Comparison of ENCODE assay signal across 14 cellular contexts in the genomic region with DNA sequence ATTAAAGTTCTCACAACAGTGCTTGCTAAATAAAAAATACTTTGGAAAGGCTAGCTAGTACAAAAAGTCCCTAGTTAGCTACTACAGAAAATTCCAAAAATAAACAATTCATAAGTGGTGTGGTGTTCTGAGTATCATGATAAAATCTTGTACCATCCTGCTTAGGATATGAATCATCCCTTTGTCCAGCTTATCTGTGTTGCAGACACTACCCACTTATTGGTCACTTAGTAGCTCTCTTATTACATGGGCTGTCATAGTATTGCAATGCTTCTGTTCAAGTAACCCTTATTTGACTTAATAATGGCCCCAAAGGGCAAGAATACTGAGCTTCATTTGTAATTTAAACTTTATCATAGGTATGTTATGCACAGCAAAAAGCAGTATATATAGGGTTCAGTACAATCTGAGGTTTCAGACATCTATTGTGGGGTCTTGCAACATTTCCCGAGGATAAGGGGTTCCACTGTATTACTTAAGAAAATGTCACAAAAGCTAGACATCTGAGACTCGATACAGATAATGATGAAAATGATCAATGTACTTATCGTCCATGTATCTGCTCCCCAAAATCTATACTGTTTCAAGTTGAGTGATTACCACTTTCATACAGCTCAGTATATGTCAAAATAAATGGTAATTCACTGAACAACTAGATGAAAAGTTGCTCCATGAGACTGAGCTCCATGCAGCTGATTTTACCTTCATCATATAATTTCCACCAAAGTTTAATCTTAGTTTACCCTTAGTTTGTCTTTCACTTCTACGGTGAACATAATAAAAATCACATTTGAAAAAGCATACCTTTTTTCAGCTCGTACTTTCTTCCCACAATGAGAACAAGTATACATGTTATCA.
DNase-seq lines count a peak whose midpoint lies in the region; ATAC-seq and TF ChIP-seq lines count a peak whose summit lies in the region.
"Had no signal": no experiment of that assay in that cellular context is flagged by ENCODE, and none has a peak within 500 bp of the region (broad histone marks: within the 10 kb centered on the region; RNA-seq: fewer than 3 reads in every experiment).

No MANE protein-coding gene starts in this region.

- POLR2A ChIA-PET in OCI-LY7 (lab: Charles Lee): interaction anchor here (0.5 to 2.3 kb wide), 4 partner anchors 9 to 484 kb away, joined by 3 to 10 read pairs (median 6); no protein-coding TSS in a partner anchor
- POLR2A ChIA-PET in naive thymus-derived CD4-positive, alpha-beta T cell (lab: Charles Lee): no interaction called here
- POLR2A ChIA-PET in activated CD8-positive, alpha-beta T cell treated with anti-CD3 and anti-CD28 coated beads, Interleukin-2, amount 10 ng/mL, durations not matched to agents 7 days and 5 days (lab: Charles Lee): interaction anchor here (0.7 kb wide), 1 partner anchor 44 kb away, joined by 3 read pairs; no protein-coding TSS in a partner anchor

- no peaks in the 10 kb centered on the region for H3K27me3 ChIP-seq in naive thymus-derived CD4-positive, alpha-beta T cell (ENCODE audit: control insufficient read depth in 2 of 2, insufficient read depth in 2 of 2, low read length in 2 of 2)
- H3K27me3 ChIP-seq: upper lobe of right lung had no signal

- H3K36me3 Mint-ChIP-seq in naive thymus-derived CD4-positive, alpha-beta T cell: peaks cover 25 to 52% (median 36%) of the 10 kb centered on the region in 5 donors
- H3K36me3 Mint-ChIP-seq in activated CD8-positive, alpha-beta T cell treated with anti-CD3 and anti-CD28 coated beads, Interleukin-2, amount 10 ng/mL, durations not matched to agents 7 days and 5 days (ENCODE audit: low read depth): peaks cover 35% of the 10 kb centered on the region

- DNase-seq in EL: peak; percentile 84
- DNase-seq in OCI-LY7 (ENCODE audit: low spot score): no peak
- DNase-seq in dermis microvascular lymphatic vessel endothelial cell (ENCODE audit: low read depth in 2 of 2): peak; percentile 68 to 94
- DNase-seq in naive thymus-derived CD4-positive, alpha-beta T cell: no peak
- no peak for DNase-seq in activated CD8-positive, alpha-beta T cell treated with anti-CD3 and anti-CD28 coated beads, Interleukin-2, amount 10 ng/mL, durations not matched to agents 7 days and 5 days
- DNase-seq in NCI-H146 (lab: John Stamatoyannopoulos, UW): no peak
- no peak for DNase-seq in stimulated activated naive CD8-positive, alpha-beta T cell treated with anti-CD3 and anti-CD28 coated beads, Interleukin-15, Interleukin-2, amounts not matched to agents 100 U/mL and 50 U/mL, for 24 hours
- DNase-seq: activated B cell treated with CpG ODN at 0.5 μM for 24 hours, endodermal cell, NCI-H1694, upper lobe of right lung had no signal

- CTCF ChIA-PET in OCI-LY7 (lab: Charles Lee; ENCODE audit: unreplicated experiment): no interaction called here
- CTCF ChIA-PET in naive thymus-derived CD4-positive, alpha-beta T cell (lab: Charles Lee): interaction anchor here (0.6 to 0.7 kb wide), 2 partner anchors 9 to 105 kb away, joined by 3 read pairs; no protein-coding TSS in a partner anchor
- CTCF ChIA-PET in activated CD8-positive, alpha-beta T cell treated with anti-CD3 and anti-CD28 coated beads, Interleukin-2, amount 10 ng/mL, durations not matched to agents 7 days and 5 days (lab: Charles Lee): interaction anchor here (0.9 to 1.0 kb wide), 2 partner anchors 128 to 143 kb away, joined by 3 read pairs; no protein-coding TSS in a partner anchor

- no peak overlapping the region for H3K4me3 Mint-ChIP-seq in naive thymus-derived CD4-positive, alpha-beta T cell
- no peak overlapping the region for H3K4me3 Mint-ChIP-seq in activated CD8-positive, alpha-beta T cell treated with anti-CD3 and anti-CD28 coated beads, Interleukin-2, amount 10 ng/mL, durations not matched to agents 7 days and 5 days
- H3K4me3 Mint-ChIP-seq: activated B cell treated with CpG ODN at 0.5 μM for 24 hours, endodermal cell had no signal

- no peaks in the 10 kb centered on the region for H3K9me3 Mint-ChIP-seq in naive thymus-derived CD4-positive, alpha-beta T cell
- no peaks in the 10 kb centered on the region for H3K9me3 Mint-ChIP-seq in activated CD8-positive, alpha-beta T cell treated with anti-CD3 and anti-CD28 coated beads, Interleukin-2, amount 10 ng/mL, durations not matched to agents 7 days and 5 days (ENCODE audit: insufficient read depth)
- H3K9me3 Mint-ChIP-seq: activated B cell treated with CpG ODN at 0.5 μM for 24 hours; activated naive CD4-positive, alpha-beta T cell treated with anti-CD3 and anti-CD28 coated beads, Interleukin-2, amount 50 U/mL, for 72 hours; endodermal cell had no signal

- TF ChIP-seq CTCF in OCI-LY7 (conservative IDR thresholded peaks at IDR 0.05; ENCODE audit: low read length): no peak

- H3K4me1 Mint-ChIP-seq in naive thymus-derived CD4-positive, alpha-beta T cell: peaks cover 0 to 6% (median 3%) of the 10 kb centered on the region in 7 donors
- H3K4me1 Mint-ChIP-seq in activated CD8-positive, alpha-beta T cell treated with anti-CD3 and anti-CD28 coated beads, Interleukin-2, amount 10 ng/mL, durations not matched to agents 7 days and 5 days (ENCODE audit: low read depth): no peaks in the 10 kb centered on the region
- H3K4me1 Mint-ChIP-seq: activated B cell treated with CpG ODN at 0.5 μM for 24 hours had no signal

- ATAC-seq in naive thymus-derived CD4-positive, alpha-beta T cell: peak; percentile 45
- no peak for ATAC-seq in GM21619 (IDR thresholded peaks at IDR 0.05; ENCODE audit: unreplicated experiment)
- no peak for ATAC-seq in activated CD8-positive, alpha-beta T cell treated with anti-CD3 and anti-CD28 coated beads, Interleukin-2, amount 10 ng/mL, durations not matched to agents 7 days and 5 days
- no peak for ATAC-seq in stimulated activated naive CD8-positive, alpha-beta T cell treated with anti-CD3 and anti-CD28 coated beads, Interleukin-15, Interleukin-2, amounts not matched to agents 100 U/mL and 50 U/mL, for 24 hours
- ATAC-seq: left lobe of liver, upper lobe of right lung had no signal

- BruUV-seq in OCI-LY7 (replicated peaks; lab: Mats Ljungman, UMichigan): TSS peak; percentile 4

- no peak overlapping the region for H3K27ac ChIP-seq in OCI-LY7 (ENCODE audit: low read depth, low read length, poor library complexity, severe bottlenecking)
- H3K27ac ChIP-seq in naive thymus-derived CD4-positive, alpha-beta T cell (ENCODE audit: low read depth, low read length): no peak overlapping the region
- H3K27ac ChIP-seq: upper lobe of right lung had no signal

- H3K4me1 ChIP-seq in OCI-LY7 (ENCODE audit: insufficient read depth, low read length, poor library complexity, severe bottlenecking): no peaks in the 10 kb centered on the region
- H3K4me1 ChIP-seq in naive thymus-derived CD4-positive, alpha-beta T cell (ENCODE audit: control insufficient read depth in 2 of 2, insufficient read depth in 2 of 2, low read length in 2 of 2): no peaks in the 10 kb centered on the region
- H3K4me1 ChIP-seq: upper lobe of right lung had no signal

- H3K9me2 ChIP-seq in OCI-LY7 (ENCODE audit: insufficient read depth, low read length): no peaks in the 10 kb centered on the region

- no peaks in the 10 kb centered on the region for H4K20me1 ChIP-seq in OCI-LY7 (ENCODE audit: insufficient read depth, low read length)

- H3K9me3 ChIP-seq in OCI-LY7 (ENCODE audit: low read length): no peaks in the 10 kb centered on the region
- H3K9me3 ChIP-seq in naive thymus-derived CD4-positive, alpha-beta T cell (ENCODE audit: control insufficient read depth in 2 of 3, low read length in 3 of 3): no peaks in the 10 kb centered on the region
- H3K9me3 ChIP-seq: upper lobe of right lung had no signal

- no peak overlapping the region for H3K4me3 ChIP-seq in OCI-LY7 (ENCODE audit: low read depth, low read length, poor library complexity, severe bottlenecking)
- no peak overlapping the region for H3K4me3 ChIP-seq in naive thymus-derived CD4-positive, alpha-beta T cell (ENCODE audit: low read length)
- H3K4me3 ChIP-seq: upper lobe of right lung had no signal

- peaks cover 95% of the 10 kb centered on the region for H3K36me3 ChIP-seq in OCI-LY7 (ENCODE audit: insufficient read depth, low read length)
- H3K36me3 ChIP-seq in naive thymus-derived CD4-positive, alpha-beta T cell (ENCODE audit: control insufficient read depth in 2 of 3, insufficient read depth in 3 of 3, low read length in 3 of 3): peaks cover 8 to 45% (median 13%) of the 10 kb centered on the region in 3 experiments

- intact Hi-C loops in OCI-LY7 (cut with micrococcal nuclease; ENCODE audit: unreplicated experiment): no loop called here
- intact Hi-C loops in naive thymus-derived CD4-positive, alpha-beta T cell (cut with micrococcal nuclease): loop anchor here in 1 of 2 donors (5.0 kb wide), 1 partner anchor 44 kb away; no protein-coding TSS in a partner anchor

- H2AFZ ChIP-seq in OCI-LY7 (ENCODE audit: low read length): no peak overlapping the region

- no peaks in the 10 kb centered on the region for H3K27me3 Mint-ChIP-seq in naive thymus-derived CD4-positive, alpha-beta T cell
- no peaks in the 10 kb centered on the region for H3K27me3 Mint-ChIP-seq in activated CD8-positive, alpha-beta T cell treated with anti-CD3 and anti-CD28 coated beads, Interleukin-2, amount 10 ng/mL, durations not matched to agents 7 days and 5 days (ENCODE audit: low read depth)
- H3K27me3 Mint-ChIP-seq: activated B cell treated with CpG ODN at 0.5 μM for 24 hours had no signal

- no peaks in the 10 kb centered on the region for H3K79me2 ChIP-seq in OCI-LY7 (ENCODE audit: insufficient read depth, low read depth, low read length)

- no peak overlapping the region for H3K27ac Mint-ChIP-seq in naive thymus-derived CD4-positive, alpha-beta T cell
- H3K27ac Mint-ChIP-seq in activated CD8-positive, alpha-beta T cell treated with anti-CD3 and anti-CD28 coated beads, Interleukin-2, amount 10 ng/mL, durations not matched to agents 7 days and 5 days: no peak overlapping the region
- H3K27ac Mint-ChIP-seq: activated B cell treated with CpG ODN at 0.5 μM for 24 hours, endodermal cell had no signal

- no peak overlapping the region for H3K4me2 ChIP-seq in OCI-LY7 (ENCODE audit: low read length)

Comparison
In these comparisons a context has a peak if more than half of its experiments do, and no peak if none do; other contexts are left out.
1. DNase-seq: peak in EL (single experiment) and dermis microvascular lymphatic vessel endothelial cell (2 of 2); none in OCI-LY7 (single experiment), naive thymus-derived CD4-positive, alpha-beta T cell (0 of 9), activated CD8-positive, alpha-beta T cell treated with anti-CD3 and anti-CD28 coated beads, Interleukin-2, amount 10 ng/mL, durations not matched to agents 7 days and 5 days (single experiment), NCI-H146 (single experiment) and stimulated activated naive CD8-positive, alpha-beta T cell treated with anti-CD3 and anti-CD28 coated beads, Interleukin-15, Interleukin-2, amounts not matched to agents 100 U/mL and 50 U/mL, for 24 hours (single experiment).